Comparison of ENCODE assay signal across 25 cellular contexts in the genomic region with DNA sequence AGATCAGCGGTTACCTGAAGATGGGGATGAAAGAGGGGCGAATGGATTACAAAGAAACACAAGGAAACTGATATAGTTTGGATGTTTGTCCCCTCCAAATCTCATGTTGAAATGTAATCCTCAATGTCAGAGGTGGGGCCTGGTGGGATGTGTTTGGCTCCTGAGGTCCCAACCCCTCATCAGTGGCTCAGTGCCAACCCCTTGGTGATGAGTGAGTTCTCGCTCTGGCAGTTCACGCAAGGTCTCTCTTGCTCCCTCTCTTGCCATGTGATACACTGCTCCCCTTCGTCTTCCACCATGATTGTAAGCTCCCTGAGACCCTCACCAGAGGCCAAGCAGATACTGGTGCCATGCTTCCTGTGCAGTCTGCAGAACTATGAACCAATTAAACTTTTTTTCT. TPM values are rescaled to one million over a fixed set of nuclear protein-coding genes. Genes with fewer than 3 reads are reported as not detected.
DNase-seq lines count a peak whose midpoint lies in the region; ATAC-seq, FAIRE-seq and TF ChIP-seq lines count a peak whose summit lies in the region.
"Had no signal": no experiment of that assay in that cellular context is flagged by ENCODE, and none has a peak within 500 bp of the region (broad histone marks: within the 10 kb centered on the region; RNA-seq: fewer than 3 reads in every experiment).

No MANE protein-coding gene starts in this region.

- H4K91ac ChIP-seq in H1 (replicated peaks; ENCODE audit: insufficient read length, low read length), result no peak overlapping the region

- no peak overlapping the region for H3K56ac ChIP-seq in H1 (replicated peaks; ENCODE audit: insufficient read length, low read depth, low read length)

- H3K27ac ChIP-seq in left ventricle myocardium inferior (replicated peaks), result no peak overlapping the region
- H3K27ac ChIP-seq in right cardiac atrium (ENCODE audit: low read length), result no peak overlapping the region
- no peak overlapping the region for H3K27ac ChIP-seq in H1 (ENCODE audit: low read depth, low read length)
- no peak overlapping the region for H3K27ac ChIP-seq in upper lobe of right lung

- ATAC-seq in right cardiac atrium (no peak), upper lobe of right lung (no peak)

- H2AFZ ChIP-seq in H1 (ENCODE audit: low read length), result no peak overlapping the region

- no peak overlapping the region for H3K18ac ChIP-seq in H1 (ENCODE audit: extremely low read depth, low read length)

- no peak for TF ChIP-seq CTCF in left ventricle myocardium inferior (IDR thresholded peaks at IDR 0.05; ENCODE audit: borderline replicate concordance)
- no peak for TF ChIP-seq CTCF in H1 (IDR thresholded peaks at IDR 0.05; ENCODE audit: control extremely low read depth in 1 of 3, insufficient read depth in 1 of 3, low read depth in 1 of 3, low read length in 3 of 3)
- no peak for TF ChIP-seq CTCF in upper lobe of right lung (IDR thresholded peaks at IDR 0.05)

- H2BK12ac ChIP-seq in H1 (ENCODE audit: low read depth, low read length), result 0 out of 2 replicates have a peak overlapping the region, but pooled peaks have one; percentile 68

- no peak overlapping the region for H3K23ac ChIP-seq in H1 (ENCODE audit: insufficient read length)

- H3K9ac ChIP-seq in H1 (replicated peaks in 1 of 4; ENCODE audit: extremely low read depth in 1 of 4, low read depth in 3 of 4, low read length in 3 of 4), result no peak overlapping the region

- H3K4me3 ChIP-seq in left ventricle myocardium inferior (no peak overlapping the region), right cardiac atrium (ENCODE audit: low read length) (no peak overlapping the region), H1 (ENCODE audit: extremely low read depth in 1 of 4, insufficient read depth in 2 of 4, low read depth in 3 of 4, low read length in 4 of 4) (no peak overlapping the region), upper lobe of right lung (no peak overlapping the region), MG63 (no peak overlapping the region)

- H3K14ac ChIP-seq in H1 (ENCODE audit: insufficient read length), result no peak overlapping the region

- POLR2A ChIA-PET in H1 (lab: Charles Lee; ENCODE audit: partially characterized antibody), result no interaction called here

- WGBS in right cardiac atrium, result 87% methylated on average over 5 of the region's 5 CpGs
- 83% methylated on average over 5 of the region's 5 CpGs; no CpG with 5 or more reads in 1 of the 2 experiments for WGBS in H1 (ENCODE audit: extremely low coverage in 1 of 2, insufficient coverage in 1 of 2, insufficient read length in 1 of 2, insufficient replicate concordance in 2 of 2, low coverage in 1 of 2, low lambda C conversion rate in 2 of 2, missing lambda C conversion rate in 1 of 2), 2 experiments

- H4K8ac ChIP-seq in H1 (ENCODE audit: extremely low read depth, insufficient read depth, low read length), result no peak overlapping the region

- H2BK120ac ChIP-seq in H1 (replicated peaks; ENCODE audit: low read depth, low read length), result no peak overlapping the region

- TF ChIP-seq EP300 in H1 (IDR thresholded peaks at IDR 0.05; ENCODE audit: borderline replicate concordance in 1 of 2, low read depth in 2 of 2, low read length in 2 of 2), result no peak

- H3K9me3 ChIP-seq in left ventricle myocardium inferior (replicated peaks) (no peaks in the 10 kb centered on the region), right cardiac atrium (ENCODE audit: control insufficient read depth, low read length) (no peaks in the 10 kb centered on the region), H1 (ENCODE audit: insufficient read depth in 2 of 2, low read depth in 1 of 2, low read length in 1 of 2) (no peaks in the 10 kb centered on the region), upper lobe of right lung (no peaks in the 10 kb centered on the region), MG63 (no peaks in the 10 kb centered on the region)

- no peak for FAIRE-seq in H1 (lab: Jason Lieb, UNC)
- FAIRE-seq: GM12891, GM18507 had no signal

- H4K20me1 ChIP-seq in H1 (replicated peaks in 1 of 2; ENCODE audit: control insufficient read depth in 1 of 2, insufficient read depth in 2 of 2, low read length in 2 of 2), result no peaks in the 10 kb centered on the region

- no peak for TF ChIP-seq RAD21 in H1 (IDR thresholded peaks at IDR 0.05 in 1 of 2, conservative IDR thresholded peaks at IDR 0.05 in 1 of 2; ENCODE audit: low read depth in 2 of 2, low read length in 2 of 2)

- CTCF ChIA-PET in H1 (lab: Charles Lee; ENCODE audit: partially characterized antibody), result no interaction called here

- H3K36me3 ChIP-seq in left ventricle myocardium inferior, result no peaks in the 10 kb centered on the region
- no peaks in the 10 kb centered on the region for H3K36me3 ChIP-seq in H1 (ENCODE audit: control insufficient read depth in 2 of 4, insufficient read depth in 4 of 4, low read length in 3 of 4)
- no peaks in the 10 kb centered on the region for H3K36me3 ChIP-seq in upper lobe of right lung
- H3K36me3 ChIP-seq in MG63, result no peaks in the 10 kb centered on the region; the same call in 1 of the 2 replicates

- no peaks in the 10 kb centered on the region for H3K79me2 ChIP-seq in H1 (ENCODE audit: control insufficient read depth in 1 of 2, insufficient read depth in 2 of 2, low read length in 2 of 2)

- intact Hi-C loops in left ventricle myocardium inferior (cut with micrococcal nuclease), result no loop called here
- intact Hi-C loops in right cardiac atrium (cut with DNase I), result loop anchor here in 2 of 4 donors (5.0 kb wide), 2 partner anchors 38 to 43 kb away; a partner anchor contains a TSS
- intact Hi-C loops in posterior vena cava (cut with DNase I), result loop anchor here in 1 of 2 donors (5.0 kb wide), 1 partner anchor 48 kb away; a partner anchor contains a TSS
- intact Hi-C loops in upper lobe of right lung (cut with DNase I), result no loop called here

- DNase-seq in left ventricle myocardium inferior, result peak; percentile 5
- DNase-seq in right cardiac atrium, result no peak
- DNase-seq in H1 (ENCODE audit: low read depth in 1 of 2, low spot score in 2 of 2), result no peak
- peak; percentile 22 for DNase-seq in posterior vena cava (ENCODE audit: low spot score)
- peak; percentile 38 for DNase-seq in upper lobe of right lung
- DNase-seq in MG63, result no peak
- DNase-seq in middle frontal gyrus (ENCODE audit: extremely low spot score, low spot score), result no peak
- DNase-seq in stimulated activated naive CD4-positive, alpha-beta T cell (lab: John Stamatoyannopoulos, UW), result no peak
- DNase-seq: C1 segment of cervical spinal cord; Calu3; CD4-positive, alpha-beta memory T cell; COR-L47; DMS53; DMS79 treated with DMSO at 0.1 percent for 48 hours; GF-D8; GOT3; H7; HCEC 1CT had no signal

- H2BK20ac ChIP-seq in H1 (ENCODE audit: low read length), result no peak overlapping the region

- no peak overlapping the region for H4K5ac ChIP-seq in H1 (ENCODE audit: insufficient read length, low read depth, low read length)

- peaks cover 24% of the 10 kb centered on the region for H3K4me1 ChIP-seq in left ventricle myocardium inferior
- peaks cover 2% of the 10 kb centered on the region for H3K4me1 ChIP-seq in right cardiac atrium (ENCODE audit: control insufficient read depth, insufficient read depth, low read length)
- peaks cover 0 to 12% (median 5%) of the 10 kb centered on the region in 4 experiments; a peak in 4 of 7 replicates for H3K4me1 ChIP-seq in H1 (replicated peaks in 1 of 4; ENCODE audit: control insufficient read depth in 3 of 4, insufficient read depth in 4 of 4, low read length in 3 of 4)
- H3K4me1 ChIP-seq in upper lobe of right lung, result peaks cover 13% of the 10 kb centered on the region

- H3K27me3 ChIP-seq in left ventricle myocardium inferior (ENCODE audit: low read depth) (no peaks in the 10 kb centered on the region), right cardiac atrium (ENCODE audit: control insufficient read depth, insufficient read depth) (no peaks in the 10 kb centered on the region), H1 (replicated peaks in 1 of 4; ENCODE audit: control insufficient read depth in 3 of 4, extremely low read depth in 1 of 4, insufficient read depth in 3 of 4, low read length in 3 of 4) (no peaks in the 10 kb centered on the region), upper lobe of right lung (no peaks in the 10 kb centered on the region), MG63 (no peaks in the 10 kb centered on the region)

- H2AK5ac ChIP-seq in H1 (ENCODE audit: low read depth, low read length), result no peak overlapping the region

- no peaks in the 10 kb centered on the region for H3K23me2 ChIP-seq in H1 (ENCODE audit: low read depth, low read length)

- H3K79me1 ChIP-seq in H1 (ENCODE audit: low read depth, low read length), result no peaks in the 10 kb centered on the region

- H3K4me2 ChIP-seq in H1 (ENCODE audit: insufficient read depth in 1 of 2, low read depth in 2 of 2, low read length in 2 of 2), result no peak overlapping the region

- no peak for TF ChIP-seq POLR2A in H1 (IDR thresholded peaks at IDR 0.05; ENCODE audit: control extremely low read depth in 1 of 2, low read depth in 2 of 2, low read length in 2 of 2)

- H2BK15ac ChIP-seq in H1 (ENCODE audit: low read length), result no peak overlapping the region

- no peak overlapping the region for H3K4ac ChIP-seq in H1 (replicated peaks; ENCODE audit: insufficient read length, low read depth, low read length)

- no peak overlapping the region for H2BK5ac ChIP-seq in H1 (ENCODE audit: low read depth, low read length)

RNA-seq across cellular contexts. Expression of a gene that starts 28.0 kb away (rescaled TPM):
- total RNA-seq in left ventricle myocardium inferior, result 520 TPM
- total RNA-seq in right cardiac atrium, result 100 to 1,000 TPM; 465 to 674 (median 604) TPM
- polyA plus RNA-seq in right cardiac atrium, result 288 TPM
- total RNA-seq in H1 (2021; fragmentation: NEBNext Ultra II Directional; extraction: Animal tissue kit (Norgen Biotek cat#: 25700)), result 76.4 and 86.1 TPM in 2 replicates
- polyA plus RNA-seq in H1 (2011; rRNA removed), result 57.6 and 81.5 TPM in 2 replicates
- polyA plus RNA-seq in H1 (2011; cell fraction: cytosol; rRNA removed), result 83.6 TPM
- 576 TPM for polyA plus RNA-seq in H1 (2011; cell fraction: nucleus; rRNA removed)
- 88.5 to 116 TPM (median 98.2 TPM) in 4 replicates for polyA plus RNA-seq in H1 (2012, experiment 1 of 2)
- 49.5 TPM for polyA plus RNA-seq in H1 (2012, experiment 2 of 2)
- 53.7 TPM for polyA plus RNA-seq in H1 (2013, experiment 1 of 2)
- polyA plus RNA-seq in H1 (2013, experiment 2 of 2), result 44.3 TPM
- polyA minus RNA-seq in H1 (2011; rRNA and poly(A)+ RNA removed), result 39.1 and 41.6 TPM in 2 replicates
- polyA minus RNA-seq in H1 (2011; cell fraction: cytosol; rRNA and poly(A)+ RNA removed), result 30.8 TPM
- polyA minus RNA-seq in H1 (2011; cell fraction: nucleus; rRNA and poly(A)+ RNA removed), result 103 TPM
- 100 to 1,000 TPM; 497 to 570 TPM for total RNA-seq in posterior vena cava
- total RNA-seq in upper lobe of right lung, result 14.7 TPM
- 18.8 and 27.4 TPM in 2 replicates for total RNA-seq in MG63 (2014; rRNA removed; shearing (Covaris generic); ENCODE audit: low replicate concordance)
- polyA plus RNA-seq: CD4-positive, alpha-beta memory T cell had no signal

RNA-seq across cellular contexts. Expression of a gene that starts 36.2 kb away (rescaled TPM):
- total RNA-seq in left ventricle myocardium inferior (109 TPM), right cardiac atrium (100 to 1,000 TPM; 134 to 149 (median 139) TPM), posterior vena cava (100 to 1,000 TPM; 115 to 118 TPM), upper lobe of right lung (129 TPM)
- polyA plus RNA-seq in right cardiac atrium (205 TPM), H1 (2011; rRNA removed) (149 and 185 TPM in 2 replicates)
- total RNA-seq in H1 (2021; fragmentation: NEBNext Ultra II Directional; extraction: Animal tissue kit (Norgen Biotek cat#: 25700)), result 84.3 and 91.1 TPM in 2 replicates
- 215 TPM for polyA plus RNA-seq in H1 (2011; cell fraction: cytosol; rRNA removed)
- polyA plus RNA-seq in H1 (2011; cell fraction: nucleus; rRNA removed), result 132 TPM
- 124 to 187 TPM (median 163 TPM) in 4 replicates for polyA plus RNA-seq in H1 (2012, experiment 1 of 2)
- polyA plus RNA-seq in H1 (2012, experiment 2 of 2), result 152 TPM
- 87.5 TPM for polyA plus RNA-seq in H1 (2013, experiment 1 of 2)
- polyA plus RNA-seq in H1 (2013, experiment 2 of 2), result 85.4 TPM
- polyA minus RNA-seq in H1 (2011; rRNA and poly(A)+ RNA removed), result 41.3 and 44.1 TPM in 2 replicates
- 24.3 TPM for polyA minus RNA-seq in H1 (2011; cell fraction: cytosol; rRNA and poly(A)+ RNA removed)
- polyA minus RNA-seq in H1 (2011; cell fraction: nucleus; rRNA and poly(A)+ RNA removed), result 27.7 TPM
- total RNA-seq in MG63 (2014; rRNA removed; shearing (Covaris generic); ENCODE audit: low replicate concordance), result 75.7 and 97.6 TPM in 2 replicates

RNA-seq across cellular contexts. Expression of a gene that starts 40.5 kb away (rescaled TPM):
- total RNA-seq in left ventricle myocardium inferior, result 12.2 TPM
- 10 to 100 TPM; 15.9 to 27.7 (median 23.3) TPM for total RNA-seq in right cardiac atrium
- polyA plus RNA-seq in right cardiac atrium, result 24.1 TPM
- 4.2 and 4.5 TPM in 2 replicates for total RNA-seq in H1 (2021; fragmentation: NEBNext Ultra II Directional; extraction: Animal tissue kit (Norgen Biotek cat#: 25700))
- 6.0 and 7.1 TPM in 2 replicates for polyA plus RNA-seq in H1 (2011; rRNA removed)
- 8.7 TPM for polyA plus RNA-seq in H1 (2011; cell fraction: cytosol; rRNA removed)
- 14.0 TPM for polyA plus RNA-seq in H1 (2011; cell fraction: nucleus; rRNA removed)
- polyA plus RNA-seq in H1 (2012, experiment 1 of 2), result 5.4 to 9.4 TPM (median 6.1 TPM) in 4 replicates
- 2.8 TPM for polyA plus RNA-seq in H1 (2012, experiment 2 of 2)
- 5.6 TPM for polyA plus RNA-seq in H1 (2013, experiment 1 of 2)
- polyA plus RNA-seq in H1 (2013, experiment 2 of 2), result 4.7 TPM
- 6.7 and 7.3 TPM in 2 replicates for polyA minus RNA-seq in H1 (2011; rRNA and poly(A)+ RNA removed)
- polyA minus RNA-seq in H1 (2011; cell fraction: cytosol; rRNA and poly(A)+ RNA removed), result 3.8 TPM
- 14.1 TPM for polyA minus RNA-seq in H1 (2011; cell fraction: nucleus; rRNA and poly(A)+ RNA removed)
- total RNA-seq in posterior vena cava, result 10 to 100 TPM; 19.2 to 39.7 TPM
- total RNA-seq in upper lobe of right lung, result 6.0 TPM
- 3.1 and 5.0 TPM in 2 replicates for total RNA-seq in MG63 (2014; rRNA removed; shearing (Covaris generic); ENCODE audit: low replicate concordance)

RNA-seq across cellular contexts. Expression of a gene that starts 43.0 kb away (rescaled TPM):
- total RNA-seq in left ventricle myocardium inferior, result not detected
- 1 to 10 TPM; 1.3 to 2.9 (median 1.4) TPM for total RNA-seq in right cardiac atrium
- 1.6 TPM for polyA plus RNA-seq in right cardiac atrium
- total RNA-seq in H1 (2021; fragmentation: NEBNext Ultra II Directional; extraction: Animal tissue kit (Norgen Biotek cat#: 25700)), result not detected in 2 replicates
- polyA plus RNA-seq in H1 (2011; rRNA removed), result not detected in 2 replicates
- not detected for polyA plus RNA-seq in H1 (2011; cell fraction: cytosol; rRNA removed)
- not detected for polyA plus RNA-seq in H1 (2011; cell fraction: nucleus; rRNA removed)
- polyA plus RNA-seq in H1 (2012, experiment 1 of 2), result not detected in 4 replicates
- polyA plus RNA-seq in H1 (2012, experiment 2 of 2), result not detected
- polyA plus RNA-seq in H1 (2013, experiment 1 of 2), result not detected
- not detected for polyA plus RNA-seq in H1 (2013, experiment 2 of 2)
- polyA minus RNA-seq in H1 (2011; rRNA and poly(A)+ RNA removed), result not detected in 2 replicates
- not detected for polyA minus RNA-seq in H1 (2011; cell fraction: cytosol; rRNA and poly(A)+ RNA removed)
- polyA minus RNA-seq in H1 (2011; cell fraction: nucleus; rRNA and poly(A)+ RNA removed), result not detected
- total RNA-seq in posterior vena cava, result not detected
- not detected for total RNA-seq in upper lobe of right lung
- not detected in 2 replicates for total RNA-seq in MG63 (2014; rRNA removed; shearing (Covaris generic); ENCODE audit: low replicate concordance)
- total RNA-seq: A172; A673; Calu3; CD4-positive, alpha-beta memory T cell; Daoy; G401; H7 had no signal
- polyA plus RNA-seq: BJ; CD4-positive, alpha-beta memory T cell had no signal

RNA-seq across cellular contexts. Expression of a gene that starts 49.1 kb away (rescaled TPM):
- total RNA-seq in left ventricle myocardium inferior (705 TPM), right cardiac atrium (1,000 to 10,000 TPM; 1,076 to 1,430 (median 1,264) TPM), posterior vena cava (1,000 to 10,000 TPM; 1,385 to 1,570 TPM), upper lobe of right lung (1,158 TPM)
- polyA plus RNA-seq in right cardiac atrium (1,376 TPM), H1 (2011; rRNA removed) (525 and 526 TPM in 2 replicates)
- total RNA-seq in H1 (2021; fragmentation: NEBNext Ultra II Directional; extraction: Animal tissue kit (Norgen Biotek cat#: 25700)), result 440 and 460 TPM in 2 replicates
- 544 TPM for polyA plus RNA-seq in H1 (2011; cell fraction: cytosol; rRNA removed)
- polyA plus RNA-seq in H1 (2011; cell fraction: nucleus; rRNA removed), result 196 TPM
- polyA plus RNA-seq in H1 (2012, experiment 1 of 2), result 431 to 625 TPM (median 595 TPM) in 4 replicates
- polyA plus RNA-seq in H1 (2012, experiment 2 of 2), result 1,065 TPM
- 1,099 TPM for polyA plus RNA-seq in H1 (2013, experiment 1 of 2)
- polyA plus RNA-seq in H1 (2013, experiment 2 of 2), result 1,353 TPM
- 146 and 194 TPM in 2 replicates for polyA minus RNA-seq in H1 (2011; rRNA and poly(A)+ RNA removed)
- 119 TPM for polyA minus RNA-seq in H1 (2011; cell fraction: cytosol; rRNA and poly(A)+ RNA removed)
- polyA minus RNA-seq in H1 (2011; cell fraction: nucleus; rRNA and poly(A)+ RNA removed), result 71.1 TPM
- total RNA-seq in MG63 (2014; rRNA removed; shearing (Covaris generic); ENCODE audit: low replicate concordance), result 1,474 and 1,678 TPM in 2 replicates

Comparison
In these comparisons a context has a peak if more than half of its experiments do, and no peak if none do; other contexts are left out.
1. DNase-seq: peak in left ventricle myocardium inferior (single experiment), posterior vena cava (single experiment) and upper lobe of right lung (single experiment); none in right cardiac atrium (0 of 3), H1 (0 of 2), MG63 (single experiment), middle frontal gyrus (single experiment) and stimulated activated naive CD4-positive, alpha-beta T cell (0 of 6).